21 cellular contexts compared by ENCODE assay signal in genomic region chr7:2705371-2706096, GRCh38. TPM values are rescaled to one million over a fixed set of nuclear protein-coding genes. Genes with fewer than 3 reads are reported as not detected.
DNase-seq lines count a peak whose midpoint lies in the region; ATAC-seq, FAIRE-seq and TF ChIP-seq lines count a peak whose summit lies in the region.
"Had no signal": no experiment of that assay in that cellular context is flagged by ENCODE, and none has a peak within 500 bp of the region (broad histone marks: within the 10 kb centered on the region; RNA-seq: fewer than 3 reads in every experiment).

No MANE protein-coding gene starts in this region.

- POLR2A ChIA-PET in activated CD4-positive, alpha-beta T cell treated with anti-CD3 and anti-CD28 coated beads, Interleukin-2, amount 10 ng/mL, durations not matched to agents 7 days and 5 days (lab: Charles Lee), result no interaction called here

- no peaks in the 10 kb centered on the region for H3K27me3 ChIP-seq in DND-41 (ENCODE audit: insufficient read depth, low read length, poor library complexity)
- no peaks in the 10 kb centered on the region for H3K27me3 ChIP-seq in astrocyte (ENCODE audit: insufficient read depth, low read length)
- H3K27me3 ChIP-seq: BE2C had no signal

- H3K27ac ChIP-seq in DND-41 (ENCODE audit: low read length) (peak overlapping the region; percentile 5; the same call in 1 of the 2 replicates), astrocyte (ENCODE audit: low read depth, low read length) (no peak overlapping the region), substantia nigra (ENCODE audit: low read depth, low read length, poor library complexity, severe bottlenecking) (no peak overlapping the region)

- H3K9ac ChIP-seq in DND-41 (ENCODE audit: low read depth, low read length) (no peak overlapping the region), astrocyte (ENCODE audit: low read length) (no peak overlapping the region)

- no peaks in the 10 kb centered on the region for H3K79me2 ChIP-seq in DND-41 (ENCODE audit: insufficient read depth, low read length)
- no peaks in the 10 kb centered on the region for H3K79me2 ChIP-seq in astrocyte (ENCODE audit: insufficient read depth, low read length)

- H2AFZ ChIP-seq in DND-41 (ENCODE audit: low read depth, low read length), result no peak overlapping the region
- no peak overlapping the region for H2AFZ ChIP-seq in astrocyte (ENCODE audit: low read depth, low read length)
- H2AFZ ChIP-seq: GM23338 had no signal

- DNase-seq in DND-41 (no peak), astrocyte (ENCODE audit: low read depth) (no peak), naive B cell (no peak), amniotic stem cell (lab: John Stamatoyannopoulos, UW) (no peak), substantia nigra (lab: John Stamatoyannopoulos, UW) (no peak)
- DNase-seq in activated CD4-positive, alpha-beta T cell treated with anti-CD3 and anti-CD28 coated beads, Interleukin-2, amount 10 ng/mL, durations not matched to agents 7 days and 5 days, result no peak
- DNase-seq: BE2C; Calu3; CD4-positive, alpha-beta memory T cell; DMS79 treated with DMSO at 0.1 percent for 48 hours; EL; H7; HFFc6; IMR-90 had no signal

- FAIRE-seq in astrocyte (lab: Jason Lieb, UNC), result no peak
- FAIRE-seq: GM12878, HTR-8/SVneo, K562 had no signal

- no peak for TF ChIP-seq CTCF in DND-41 (IDR thresholded peaks at IDR 0.05; ENCODE audit: borderline replicate concordance, extremely low read depth, low read length, poor library complexity, severe bottlenecking)
- TF ChIP-seq CTCF in astrocyte (IDR thresholded peaks at IDR 0.05; ENCODE audit: insufficient read depth, low read depth, low read length), result no peak

- H3K4me1 Mint-ChIP-seq in astrocyte (ENCODE audit: low read depth, unreplicated experiment) (no peaks in the 10 kb centered on the region), naive B cell (peaks cover 13% of the 10 kb centered on the region in 3 donors)
- H3K4me1 Mint-ChIP-seq in activated CD4-positive, alpha-beta T cell treated with anti-CD3 and anti-CD28 coated beads, Interleukin-2, amount 10 ng/mL, durations not matched to agents 7 days and 5 days, result peaks cover 24% of the 10 kb centered on the region

- peaks cover 1% of the 10 kb centered on the region for H3K9me3 Mint-ChIP-seq in astrocyte (ENCODE audit: unreplicated experiment)
- no peaks in the 10 kb centered on the region for H3K9me3 Mint-ChIP-seq in naive B cell
- no peaks in the 10 kb centered on the region for H3K9me3 Mint-ChIP-seq in activated CD4-positive, alpha-beta T cell treated with anti-CD3 and anti-CD28 coated beads, Interleukin-2, amount 10 ng/mL, durations not matched to agents 7 days and 5 days
- H3K9me3 Mint-ChIP-seq: CD4-positive, alpha-beta memory T cell; HFFc6 had no signal

- CTCF ChIA-PET in activated CD4-positive, alpha-beta T cell treated with anti-CD3 and anti-CD28 coated beads, Interleukin-2, amount 10 ng/mL, durations not matched to agents 7 days and 5 days (lab: Charles Lee), result interaction anchor here (0.7 to 1.0 kb wide), 3 partner anchors 13 to 35 kb away, joined by 3 to 8 read pairs (median 4); no protein-coding TSS in a partner anchor

- ATAC-seq in DND-41 (ENCODE audit: insufficient read depth, low read depth), result no peak
- no peak for ATAC-seq in naive B cell (ENCODE audit: low read depth in 2 of 2)
- no peak for ATAC-seq in GM19467 (IDR thresholded peaks at IDR 0.05; ENCODE audit: unreplicated experiment)
- ATAC-seq: GM12878, GM23338, K562 had no signal

- H3K4me2 ChIP-seq in DND-41 (ENCODE audit: insufficient read depth, low read length) (no peak overlapping the region), astrocyte (ENCODE audit: low read length) (no peak overlapping the region)
- H3K4me2 ChIP-seq: GM23338 had no signal

- H3K36me3 ChIP-seq in DND-41 (ENCODE audit: insufficient read depth, low read length) (no peaks in the 10 kb centered on the region), astrocyte (ENCODE audit: insufficient read depth, low read length) (no peaks in the 10 kb centered on the region)
- H3K36me3 ChIP-seq: BE2C had no signal

- no peak overlapping the region for H3K4me3 ChIP-seq in DND-41 (ENCODE audit: low read depth in 1 of 2, low read length in 2 of 2)
- H3K4me3 ChIP-seq in astrocyte (ENCODE audit: insufficient read depth, low read depth, low read length), result no peak overlapping the region
- H3K4me3 ChIP-seq: GM12878, GM23338, K562 had no signal

- H3K4me3 Mint-ChIP-seq in astrocyte (ENCODE audit: unreplicated experiment), result no peak overlapping the region
- no peak overlapping the region for H3K4me3 Mint-ChIP-seq in naive B cell
- H3K4me3 Mint-ChIP-seq in activated CD4-positive, alpha-beta T cell treated with anti-CD3 and anti-CD28 coated beads, Interleukin-2, amount 10 ng/mL, durations not matched to agents 7 days and 5 days, result no peak overlapping the region
- H3K4me3 Mint-ChIP-seq: CD14-positive monocyte; CD4-positive, alpha-beta memory T cell; GM23338; HFFc6 had no signal

- H3K27me3 Mint-ChIP-seq in astrocyte (ENCODE audit: low read depth, unreplicated experiment) (peaks cover 21% of the 10 kb centered on the region), naive B cell (peaks cover 4 to 14% (median 12%) of the 10 kb centered on the region in 3 donors)
- H3K27me3 Mint-ChIP-seq in activated CD4-positive, alpha-beta T cell treated with anti-CD3 and anti-CD28 coated beads, Interleukin-2, amount 10 ng/mL, durations not matched to agents 7 days and 5 days, result peaks cover 4% of the 10 kb centered on the region
- H3K27me3 Mint-ChIP-seq: CD4-positive, alpha-beta memory T cell had no signal

- peaks cover 17% of the 10 kb centered on the region for H3K4me1 ChIP-seq in DND-41 (ENCODE audit: insufficient read depth, low read length)
- H3K4me1 ChIP-seq in astrocyte (ENCODE audit: insufficient read depth, low read length), result no peaks in the 10 kb centered on the region
- H3K4me1 ChIP-seq: BE2C had no signal

- H3K9me3 ChIP-seq in DND-41 (ENCODE audit: insufficient read depth, low read length, severe bottlenecking), result no peaks in the 10 kb centered on the region
- no peaks in the 10 kb centered on the region for H3K9me3 ChIP-seq in astrocyte (ENCODE audit: insufficient read depth, low read depth, low read length)
- H3K9me3 ChIP-seq: BE2C had no signal

- H3K27ac Mint-ChIP-seq in astrocyte (ENCODE audit: unreplicated experiment), result peak overlapping the region; percentile 58
- peak overlapping the region in 5 of 6 donors; percentile 26 to 90 (median 53) for H3K27ac Mint-ChIP-seq in naive B cell
- H3K27ac Mint-ChIP-seq in activated CD4-positive, alpha-beta T cell treated with anti-CD3 and anti-CD28 coated beads, Interleukin-2, amount 10 ng/mL, durations not matched to agents 7 days and 5 days, result no peak overlapping the region
- H3K27ac Mint-ChIP-seq: GM23338, HFFc6 had no signal

- H4K20me1 ChIP-seq in DND-41 (ENCODE audit: insufficient read depth, low read length) (no peaks in the 10 kb centered on the region), astrocyte (ENCODE audit: insufficient read depth, low read length) (peaks cover 9% of the 10 kb centered on the region)

- H3K36me3 Mint-ChIP-seq in astrocyte (ENCODE audit: low read depth, unreplicated experiment) (peaks cover under 1% of the 10 kb centered on the region), naive B cell (no peaks in the 10 kb centered on the region)
- no peaks in the 10 kb centered on the region for H3K36me3 Mint-ChIP-seq in activated CD4-positive, alpha-beta T cell treated with anti-CD3 and anti-CD28 coated beads, Interleukin-2, amount 10 ng/mL, durations not matched to agents 7 days and 5 days (ENCODE audit: low read depth)
- H3K36me3 Mint-ChIP-seq: CD14-positive monocyte; CD4-positive, alpha-beta memory T cell had no signal

RNA-seq across cellular contexts. Expression of gene AMZ1, which starts 17.5 kb away (rescaled TPM):
- total RNA-seq in astrocyte, result 3.4 and 5.7 TPM in 2 replicates
- 1 to 10 TPM in 5 of 6 donors, not detected in 1; 1.4 to 3.3 (median 2.7) TPM for polyA plus RNA-seq in naive B cell (ENCODE audit: low read depth in 6 of 6)
- under 1 TPM; 0.05 to 0.08 TPM for total RNA-seq in activated CD4-positive, alpha-beta T cell treated with anti-CD3 and anti-CD28 coated beads, Interleukin-2, amount 10 ng/mL, durations not matched to agents 7 days and 5 days
- total RNA-seq: G401, K562 had no signal
- polyA plus RNA-seq: K562 had no signal
